Comparison of ENCODE assay signal across 8 cellular contexts in the genomic region with DNA sequence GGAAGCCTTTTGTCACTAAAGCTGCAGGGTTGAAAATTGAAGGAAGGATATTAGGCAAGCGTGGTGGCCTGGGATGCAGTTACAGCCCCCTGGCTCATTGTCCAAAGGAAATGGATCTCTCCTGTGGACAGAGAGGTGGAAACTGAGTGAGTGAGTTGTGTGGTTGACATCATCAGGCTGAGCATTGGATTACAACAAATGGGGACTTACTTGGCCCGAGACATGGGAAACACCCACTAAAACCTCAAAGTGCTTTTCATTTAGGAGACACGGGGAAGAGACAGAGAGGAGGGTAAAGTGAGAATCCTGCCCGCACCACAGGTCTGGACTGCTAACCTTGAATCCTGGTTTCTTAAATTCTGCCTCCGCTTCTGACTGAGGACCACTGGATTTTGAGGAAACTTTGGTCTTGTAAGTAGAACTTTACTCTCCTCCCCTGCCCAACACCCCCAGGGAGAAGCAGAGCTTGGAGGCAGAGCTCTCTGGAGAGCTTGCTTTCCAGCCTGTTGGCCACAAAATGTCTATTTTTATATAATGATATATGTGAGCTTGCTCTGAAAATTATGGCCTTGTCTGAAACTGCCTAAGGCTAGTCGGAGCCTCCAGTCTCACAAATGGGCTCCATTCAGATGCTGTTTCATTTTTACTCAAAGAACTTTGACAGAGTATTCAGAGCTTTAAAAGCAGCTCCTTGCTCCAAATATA. TPM values are rescaled to one million over a fixed set of nuclear protein-coding genes. Genes with fewer than 3 reads are reported as not detected.
DNase-seq lines count a peak whose midpoint lies in the region; ATAC-seq and TF ChIP-seq lines count a peak whose summit lies in the region.

A gene (plus strand): TSS at position 259 of the 705 bp plus-strand sequence. CDS start 31,978 bp downstream, outside the sequence.

- ATAC-seq in omental fat pad (ENCODE audit: low FRiP score) (peak; percentile 66), HG03108 (IDR thresholded peaks at IDR 0.05; ENCODE audit: unreplicated experiment) (no peak), HG02642 (IDR thresholded peaks at IDR 0.05; ENCODE audit: poor library complexity, unreplicated experiment) (no peak)

- H4K20me1 ChIP-seq in fibroblast of lung (ENCODE audit: control insufficient read depth, extremely low read depth, insufficient read depth, low read length), result no peaks in the 10 kb centered on the region

- peak within 1 kb of the TSS; percentile 51 to 82 (median 71) for H3K4me3 ChIP-seq in fibroblast of lung (replicated peaks in 1 of 4; ENCODE audit: control extremely low read depth in 1 of 4, insufficient read depth in 1 of 4, low read depth in 3 of 4, low read length in 4 of 4)

- DNase-seq in Caki2 (ENCODE audit: low read depth) (no peak), RPMI7951 (ENCODE audit: low read depth) (peak; percentile 91), fibroblast of lung (ENCODE audit: low read depth in 2 of 2) (peak; percentile 88 to 89), omental fat pad (ENCODE audit: low spot score) (no peak), ACHN (no peak), substantia nigra (lab: John Stamatoyannopoulos, UW) (no peak)

- TF ChIP-seq CTCF in fibroblast of lung (conservative IDR thresholded peaks at IDR 0.05 in 1 of 2, IDR thresholded peaks at IDR 0.05 in 1 of 2; ENCODE audit: low read depth in 1 of 2, low read length in 2 of 2) (no peak), omental fat pad (IDR thresholded peaks at IDR 0.05) (no peak)

- no peaks in the 10 kb centered on the region for H3K9me3 ChIP-seq in fibroblast of lung (ENCODE audit: control insufficient read depth, insufficient read depth, low read depth, low read length)

- peak within 1 kb of the TSS; percentile 84 for H3K27ac ChIP-seq in fibroblast of lung (ENCODE audit: insufficient read depth, low read length)
- no peak within 1 kb of the TSS for H3K27ac ChIP-seq in substantia nigra (ENCODE audit: low read depth, low read length, poor library complexity, severe bottlenecking)

- H2AFZ ChIP-seq in fibroblast of lung (ENCODE audit: low read length), result no peak within 1 kb of the TSS

- H3K79me2 ChIP-seq in fibroblast of lung (ENCODE audit: control insufficient read depth, insufficient read depth, low read length), result peaks cover 39% of the 10 kb centered on the region

- H3K4me1 ChIP-seq in fibroblast of lung (ENCODE audit: control insufficient read depth, extremely low read depth, insufficient read depth, low read length), result peaks cover 28% of the 10 kb centered on the region

- in situ Hi-C loops in Caki2 (cut with HindIII; ENCODE audit: low pct_unique_long_range_greater_than_20kb, low sequenced_read_pairs) (no loop called here), ACHN (cut with HindIII; ENCODE audit: low pct_ligation_motif_present, low pct_unique_long_range_greater_than_20kb, low sequenced_read_pairs) (no loop called here)

- peak within 1 kb of the TSS; percentile 70 for H3K9ac ChIP-seq in fibroblast of lung (ENCODE audit: insufficient read depth, low read length)

- H3K27me3 ChIP-seq in fibroblast of lung (ENCODE audit: control insufficient read depth, insufficient read depth, low read length), result no peaks in the 10 kb centered on the region

- H3K36me3 ChIP-seq in fibroblast of lung (ENCODE audit: control insufficient read depth, insufficient read depth, low read length), result no peaks in the 10 kb centered on the region

- peak within 1 kb of the TSS; percentile 80 for H3K4me2 ChIP-seq in fibroblast of lung (ENCODE audit: extremely low read depth, insufficient read depth, low read length)

RNA-seq across cellular contexts. Expression of the gene that starts here (rescaled TPM):
- 38.5 and 58.1 TPM in 2 replicates for total RNA-seq in Caki2 (2014; rRNA removed; shearing (Covaris generic); ENCODE audit: low replicate concordance)
- total RNA-seq in RPMI7951 (2014; rRNA removed; shearing (Covaris generic)), result 90.2 and 97.5 TPM in 2 replicates
- total RNA-seq in fibroblast of lung (140 and 234 TPM in 2 replicates), omental fat pad (100 to 1,000 TPM in 3 of 4 donors, 10 to 100 TPM in 1; 90.8 to 133 (median 118) TPM)
- 132 and 192 TPM in 2 replicates for polyA plus RNA-seq in fibroblast of lung
- 142 and 224 TPM in 2 replicates for polyA plus RNA-seq in fibroblast of lung (2012)
- 109 and 149 TPM in 2 replicates for polyA minus RNA-seq in fibroblast of lung (ENCODE audit: low replicate concordance)

Comparison
In these comparisons a context has a peak if more than half of its experiments do, and no peak if none do; other contexts are left out.
1. DNase-seq: peak in RPMI7951 (single experiment) and fibroblast of lung (2 of 2); none in Caki2 (single experiment), omental fat pad (single experiment), ACHN (single experiment) and substantia nigra (0 of 49).